Comparison of ENCODE assay signal across 1 cellular context in the genomic region with DNA sequence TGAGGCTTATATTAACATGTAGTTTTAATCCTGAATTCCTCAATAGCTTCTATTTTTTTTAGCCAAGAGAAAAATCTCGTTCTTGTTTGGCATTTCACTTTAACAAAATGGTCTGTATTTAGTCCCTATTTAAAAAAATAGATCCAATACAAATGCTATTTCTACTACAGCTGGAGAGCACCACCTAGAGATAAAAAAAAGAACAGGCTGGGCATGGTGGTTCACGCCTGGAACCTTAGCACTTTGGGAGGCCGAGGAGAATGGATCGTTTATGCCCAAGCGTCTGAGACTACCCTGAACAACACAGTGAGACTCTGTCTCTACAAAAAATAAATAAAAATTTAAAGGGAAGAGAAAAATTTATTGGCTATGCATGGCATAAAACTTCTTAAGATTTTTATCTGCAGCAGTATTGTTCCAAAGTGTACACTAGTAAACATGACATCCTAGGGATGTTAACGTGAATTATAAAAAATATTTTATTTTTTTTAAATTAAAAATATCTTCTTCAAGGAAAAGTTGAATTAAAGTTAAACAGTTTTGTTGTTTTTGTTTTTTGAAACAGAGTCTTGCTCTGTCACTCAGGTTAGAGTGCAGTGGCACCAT.
TF ChIP-seq lines count a peak whose summit lies in the region.

No MANE protein-coding gene starts in this region.

TF ChIP-seq in IMR-90, 13 proteins besides CTCF, POLR2A, EP300 and RAD21:
- TF ChIP-seq, protein P1, sequence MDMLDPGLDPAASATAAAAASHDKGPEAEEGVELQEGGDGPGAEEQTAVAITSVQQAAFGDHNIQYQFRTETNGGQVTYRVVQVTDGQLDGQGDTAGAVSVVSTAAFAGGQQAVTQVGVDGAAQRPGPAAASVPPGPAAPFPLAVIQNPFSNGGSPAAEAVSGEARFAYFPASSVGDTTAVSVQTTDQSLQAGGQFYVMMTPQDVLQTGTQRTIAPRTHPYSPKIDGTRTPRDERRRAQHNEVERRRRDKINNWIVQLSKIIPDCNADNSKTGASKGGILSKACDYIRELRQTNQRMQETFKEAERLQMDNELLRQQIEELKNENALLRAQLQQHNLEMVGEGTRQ (IDR thresholded peaks at IDR 0.05; ENCODE audit: low read depth, low read length) = no peak
- TF ChIP-seq SMC3 (IDR thresholded peaks at IDR 0.05; ENCODE audit: low read depth, low read length) (peak; percentile 81), BHLHE40 (IDR thresholded peaks at IDR 0.05; ENCODE audit: low read depth, low read length) (no peak), MAZ (IDR thresholded peaks at IDR 0.05; ENCODE audit: borderline replicate concordance, low read depth, low read length) (no peak)
